Comparison of ENCODE assay signal across 18 cellular contexts in the genomic region with DNA sequence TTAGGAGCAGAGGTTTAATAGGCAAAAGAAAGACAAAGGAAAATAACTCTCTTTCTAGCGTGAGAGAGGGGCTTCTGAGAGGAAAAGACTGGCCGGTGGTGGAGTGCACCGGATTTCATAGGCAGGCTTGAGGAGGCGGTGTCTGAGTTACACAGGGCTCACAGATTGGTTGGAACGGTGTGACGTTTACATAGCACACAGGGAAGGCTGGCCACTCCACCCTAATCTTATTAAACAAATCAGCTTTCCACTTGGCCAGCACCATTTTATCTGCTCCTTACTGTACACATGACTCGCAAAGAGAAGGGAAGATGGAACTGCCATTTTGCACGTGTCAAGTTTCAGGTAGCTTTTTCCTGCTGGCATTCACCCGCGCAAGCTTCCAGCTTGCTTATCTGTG.
DNase-seq lines count a peak whose midpoint lies in the region; ATAC-seq and TF ChIP-seq lines count a peak whose summit lies in the region.
"Had no signal": no experiment of that assay in that cellular context is flagged by ENCODE, and none has a peak within 500 bp of the region (broad histone marks: within the 10 kb centered on the region; RNA-seq: fewer than 3 reads in every experiment).

No MANE protein-coding gene starts in this region.

- TF ChIP-seq CTCF in C4-2B (conservative IDR thresholded peaks at IDR 0.05) = no peak
- TF ChIP-seq CTCF in Loucy (conservative IDR thresholded peaks at IDR 0.05; ENCODE audit: low read length) = no peak
- no peak for TF ChIP-seq CTCF in fibroblast of mammary gland (conservative IDR thresholded peaks at IDR 0.05; ENCODE audit: control insufficient read depth, insufficient read depth, low read depth, low read length)

- H3K9me2 ChIP-seq in Loucy (replicated peaks; ENCODE audit: low read depth, low read length) = no peaks in the 10 kb centered on the region

- peak overlapping the region; percentile 55; the same call in 1 of the 2 replicates for H2AFZ ChIP-seq in Loucy (ENCODE audit: low read length)

- no peak overlapping the region for H3K4me3 ChIP-seq in Loucy (ENCODE audit: low read length, poor library complexity, severe bottlenecking)
- H3K4me3 ChIP-seq in fibroblast of mammary gland (ENCODE audit: control insufficient read depth, low read depth, low read length) = no peak overlapping the region
- H3K4me3 ChIP-seq: left lung, right lobe of liver had no signal

- H3K9me3 ChIP-seq in Loucy (ENCODE audit: insufficient read depth, low read depth, low read length) = no peaks in the 10 kb centered on the region
- H3K9me3 ChIP-seq: right lobe of liver had no signal

- H3K27me3 ChIP-seq in Loucy (ENCODE audit: insufficient read depth, low read length, poor library complexity, severe bottlenecking) = no peaks in the 10 kb centered on the region
- H3K27me3 ChIP-seq: foreskin keratinocyte, left lung, right lobe of liver had no signal

- no peaks in the 10 kb centered on the region for H3F3A ChIP-seq in Loucy (ENCODE audit: low read depth)

- no peaks in the 10 kb centered on the region for H3K79me2 ChIP-seq in Loucy (ENCODE audit: insufficient read depth, low read length)

- no peaks in the 10 kb centered on the region for H4K20me1 ChIP-seq in Loucy (ENCODE audit: insufficient read depth, low read length, poor library complexity, severe bottlenecking)

- DNase-seq in NCI-H748 treated with DMSO at 0.1 percent for 48 hours (lab: John Stamatoyannopoulos, UW) (peak; percentile 85), fibroblast of mammary gland (ENCODE audit: low read depth) (peak; percentile 0), Kasumi-1 (lab: John Stamatoyannopoulos, UW) (no peak)
- DNase-seq in activated CD4-positive, alpha-beta T cell treated with anti-CD3 and anti-CD28 coated beads for 48 hours = no peak
- DNase-seq: activated CD4-positive, alpha-beta T cell treated with anti-CD3 and anti-CD28 coated beads, Interleukin-2, amount 50 U/mL, for 4 hours; activated naive CD4-positive, alpha-beta T cell treated with anti-CD3 and anti-CD28 coated beads, Interleukin-2, amount 50 U/mL, for 16 hours; activated T-cell treated with anti-CD3 and anti-CD28 coated beads, Interleukin-2, amount 50 U/mL, for 1 hour; foreskin keratinocyte; KG1; left lung; NCI-H1694 treated with DMSO at 0.1 percent for 48 hours; NCI-H774; nucleus accumbens; right lobe of liver had no signal

- H3K4me2 ChIP-seq in Loucy (ENCODE audit: low read depth, low read length, poor library complexity, severe bottlenecking) = no peak overlapping the region

- ATAC-seq in HG03342 (IDR thresholded peaks at IDR 0.05; ENCODE audit: unreplicated experiment) (no peak), GM18867 (IDR thresholded peaks at IDR 0.05; ENCODE audit: unreplicated experiment) (no peak)
- ATAC-seq: foreskin keratinocyte, left lung, right lobe of liver had no signal

- H3K9ac ChIP-seq in Loucy (ENCODE audit: low read depth, low read length, poor library complexity, severe bottlenecking) = no peak overlapping the region

- no peaks in the 10 kb centered on the region for H3K36me3 ChIP-seq in Loucy (ENCODE audit: insufficient read depth, low read length)
- H3K36me3 ChIP-seq: left lung, right lobe of liver had no signal

- H3K4me1 ChIP-seq in Loucy (ENCODE audit: insufficient read depth, low read length, poor library complexity, severe bottlenecking) = no peaks in the 10 kb centered on the region
- H3K4me1 ChIP-seq: foreskin keratinocyte, left lung, right lobe of liver had no signal

- peak overlapping the region; percentile 15 for H3K27ac ChIP-seq in C4-2B
- H3K27ac ChIP-seq: foreskin keratinocyte, left lung, right lobe of liver had no signal

Comparison
In these comparisons a context has a peak if more than half of its experiments do, and no peak if none do; other contexts are left out.
1. DNase-seq: peak in NCI-H748 treated with DMSO at 0.1 percent for 48 hours (single experiment) and fibroblast of mammary gland (single experiment); none in Kasumi-1 (0 of 2) and activated CD4-positive, alpha-beta T cell treated with anti-CD3 and anti-CD28 coated beads for 48 hours (single experiment).